In the genomic region with DNA sequence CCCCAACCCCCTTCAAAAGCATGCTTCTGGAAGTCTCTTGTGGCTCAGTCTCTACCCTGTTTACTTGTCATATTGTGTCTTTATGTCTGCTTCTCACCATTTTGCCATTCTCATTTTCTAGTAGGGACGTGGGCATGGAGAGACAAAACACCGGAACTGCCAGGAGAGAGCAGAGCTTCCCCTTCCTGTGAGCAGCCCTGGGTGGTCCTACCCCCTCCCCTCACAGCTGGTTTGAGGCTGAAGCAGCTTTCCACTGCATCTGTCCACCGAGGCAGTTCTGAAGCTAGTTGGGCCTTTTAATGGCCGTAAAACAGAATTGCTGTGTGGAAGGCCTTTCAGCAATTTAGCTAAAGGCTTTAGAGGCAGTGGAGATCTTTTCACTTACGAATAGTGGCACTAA, we compare ENCODE assay signal across 13 cellular contexts.
A peak's percentile ranks its signal among the peaks of the same experiment; 100 is the strongest.
DNase-seq lines count a peak whose midpoint lies in the region; ATAC-seq, FAIRE-seq and TF ChIP-seq lines count a peak whose summit lies in the region.
"Had no signal": no experiment of that assay in that cellular context is flagged by ENCODE, and none has a peak within 500 bp of the region (broad histone marks: within the 10 kb centered on the region; RNA-seq: fewer than 3 reads in every experiment).

No MANE protein-coding gene starts in this region.

- intact Hi-C loops in CD4-positive, alpha-beta T cell (cut with DNase I, micrococcal nuclease), result no loop called here
- intact Hi-C loops in IMR-90 (cut with micrococcal nuclease), result loop anchor here (1.0 to 10.0 kb wide), 3 partner anchors 73 to 230 kb away; no protein-coding TSS in a partner anchor

- H3K9me3 Mint-ChIP-seq in CD4-positive, alpha-beta T cell, result no peaks in the 10 kb centered on the region
- no peaks in the 10 kb centered on the region for H3K9me3 Mint-ChIP-seq in astrocyte (ENCODE audit: unreplicated experiment)
- H3K9me3 Mint-ChIP-seq in nephron progenitor cell, result no peaks in the 10 kb centered on the region

- H4K8ac ChIP-seq in IMR-90 (ENCODE audit: low read depth in 2 of 2, low read length in 2 of 2), result peak overlapping the region in 1 of 2 experiments; percentile 46; a peak in 1 of 4 replicates

- no peaks in the 10 kb centered on the region for H3K9me3 ChIP-seq in CD4-positive, alpha-beta T cell (ENCODE audit: control insufficient read depth, low read length)
- no peaks in the 10 kb centered on the region for H3K9me3 ChIP-seq in IMR-90 (ENCODE audit: control insufficient read depth, insufficient read depth, low read length)
- no peaks in the 10 kb centered on the region for H3K9me3 ChIP-seq in astrocyte (ENCODE audit: insufficient read depth, low read depth, low read length)
- no peaks in the 10 kb centered on the region for H3K9me3 ChIP-seq in tibial nerve

- 0 out of 2 replicates have a peak overlapping the region, but pooled peaks have one; percentile 6 for H3K4ac ChIP-seq in IMR-90 (ENCODE audit: low read depth, low read length)

- H4K20me1 ChIP-seq in IMR-90 (ENCODE audit: insufficient read depth, low read length) (no peaks in the 10 kb centered on the region), astrocyte (ENCODE audit: insufficient read depth, low read length) (no peaks in the 10 kb centered on the region)

- no peak overlapping the region for H3K4me2 ChIP-seq in IMR-90 (ENCODE audit: low read depth, low read length)
- peak overlapping the region; percentile 9 for H3K4me2 ChIP-seq in astrocyte (ENCODE audit: low read length)

- no peak overlapping the region for H2BK5ac ChIP-seq in IMR-90 (ENCODE audit: low read depth, low read length, poor library complexity, severe bottlenecking)

- no peak for FAIRE-seq in astrocyte (lab: Jason Lieb, UNC)

- H3K18ac ChIP-seq in IMR-90 (ENCODE audit: low read depth, low read length), result no peak overlapping the region

- H2AK5ac ChIP-seq in IMR-90 (ENCODE audit: low read depth, low read length), result peak overlapping the region; percentile 57; the same call in 1 of the 2 replicates

- peaks cover 6% of the 10 kb centered on the region for H3K9me1 ChIP-seq in IMR-90 (ENCODE audit: insufficient read depth, low read length)

- peaks cover 27% of the 10 kb centered on the region for H3K4me1 Mint-ChIP-seq in CD4-positive, alpha-beta T cell (ENCODE audit: low read depth)
- peaks cover 18% of the 10 kb centered on the region for H3K4me1 Mint-ChIP-seq in astrocyte (ENCODE audit: low read depth, unreplicated experiment)
- H3K4me1 Mint-ChIP-seq in nephron progenitor cell, result peaks cover 23% of the 10 kb centered on the region

- no TSS peak for BruUV-seq in IMR-90 (replicated peaks; lab: Mats Ljungman, UMichigan)

- peak overlapping the region; percentile 4 for H3K4me3 Mint-ChIP-seq in CD4-positive, alpha-beta T cell
- H3K4me3 Mint-ChIP-seq in astrocyte (ENCODE audit: unreplicated experiment) (no peak overlapping the region), nephron progenitor cell (no peak overlapping the region)

- TF ChIP-seq POLR2A in IMR-90 (IDR thresholded peaks at IDR 0.05; ENCODE audit: low read depth, low read length) (no peak), tibial nerve (IDR thresholded peaks at IDR 0.05) (no peak)

- in situ Hi-C loops in IMR-90 (cut with MboI; ENCODE audit: low sequenced_read_pairs), result no loop called here

- H3K79me2 ChIP-seq in astrocyte (ENCODE audit: insufficient read depth, low read length), result peaks cover 3% of the 10 kb centered on the region

- no peaks in the 10 kb centered on the region for H3K27me3 Mint-ChIP-seq in CD4-positive, alpha-beta T cell
- H3K27me3 Mint-ChIP-seq in astrocyte (ENCODE audit: low read depth, unreplicated experiment) (no peaks in the 10 kb centered on the region), nephron progenitor cell (ENCODE audit: low read depth, poor library complexity) (peaks cover 5% of the 10 kb centered on the region)
- H3K27me3 Mint-ChIP-seq: CD4-positive, alpha-beta memory T cell had no signal

- WGBS in IMR-90 (ENCODE audit: extremely low coverage in 2 of 2, insufficient read length in 1 of 2), 2 experiments, result 50% methylated on average over 2 of the region's 5 CpGs; no CpG with 5 or more reads in 1 of the 2 experiments
- WGBS in tibial nerve, 2 donors, result 57 to 60% methylated on average over 5 of the region's 5 CpGs

- H4K91ac ChIP-seq in IMR-90 (ENCODE audit: insufficient read depth, low read depth, low read length), result no peak overlapping the region; the same call in none of the 2 replicates

- dilution Hi-C loops in IMR-90 (cut with HindIII; ENCODE audit: low sequenced_read_pairs, unreplicated experiment), result no loop called here

- H2BK20ac ChIP-seq in IMR-90 (ENCODE audit: low read depth, low read length), result no peak overlapping the region

- no peaks in the 10 kb centered on the region for H3K27me3 ChIP-seq in CD4-positive, alpha-beta T cell (ENCODE audit: control insufficient read depth, insufficient read depth, low read length)
- H3K27me3 ChIP-seq in IMR-90 (ENCODE audit: control insufficient read depth, insufficient read depth, low read length) (no peaks in the 10 kb centered on the region), astrocyte (ENCODE audit: insufficient read depth, low read length) (no peaks in the 10 kb centered on the region), tibial nerve (no peaks in the 10 kb centered on the region)

- CTCF ChIA-PET in CD4-positive, alpha-beta T cell (lab: Charles Lee), result no interaction called here
- CTCF ChIA-PET in IMR-90 (lab: Yijun Ruan, JAX), result no interaction called here

- POLR2A ChIA-PET in CD4-positive, alpha-beta T cell (lab: Charles Lee), result interaction anchor here (0.6 to 1.4 kb wide), 8 partner anchors 17 to 413 kb away, joined by 3 to 4 read pairs (median 3); a partner anchor contains a TSS
- POLR2A ChIA-PET in IMR-90 (lab: Charles Lee; ENCODE audit: unreplicated experiment), result no interaction called here

- no peak overlapping the region for H2AK9ac ChIP-seq in IMR-90 (replicated peaks; ENCODE audit: low read depth, low read length, poor library complexity)

- H3K36me3 ChIP-seq in IMR-90 (ENCODE audit: control insufficient read depth, insufficient read depth, low read length) (no peaks in the 10 kb centered on the region), astrocyte (ENCODE audit: insufficient read depth, low read length) (no peaks in the 10 kb centered on the region), tibial nerve (no peaks in the 10 kb centered on the region)

- ATAC-seq in CD4-positive, alpha-beta T cell (ENCODE audit: poor library complexity), result no peak
- ATAC-seq in IMR-90 (ENCODE audit: low read depth) (no peak), GM18520 (IDR thresholded peaks at IDR 0.05; ENCODE audit: unreplicated experiment) (no peak)

- H3K27ac Mint-ChIP-seq in CD4-positive, alpha-beta T cell, result peak overlapping the region; percentile 68
- H3K27ac Mint-ChIP-seq in astrocyte (ENCODE audit: unreplicated experiment) (no peak overlapping the region), nephron progenitor cell (peak overlapping the region; percentile 49)

- H2AFZ ChIP-seq in IMR-90 (replicated peaks; ENCODE audit: low read length, poor library complexity) (peak overlapping the region; percentile 45), astrocyte (ENCODE audit: low read depth, low read length) (no peak overlapping the region)

- H4K5ac ChIP-seq in IMR-90 (ENCODE audit: low read depth, low read length), result no peak overlapping the region

- TF ChIP-seq EP300 in tibial nerve (IDR thresholded peaks at IDR 0.05), result no peak

- H3K56ac ChIP-seq in IMR-90 (ENCODE audit: extremely low read depth, insufficient read depth, low read length), result no peak overlapping the region

- H3K9ac ChIP-seq in IMR-90 (ENCODE audit: low read depth, low read length) (no peak overlapping the region), astrocyte (ENCODE audit: low read length) (peak overlapping the region; percentile 2)

- peak overlapping the region; percentile 62; the same call in 1 of the 3 replicates for H2BK15ac ChIP-seq in IMR-90 (ENCODE audit: low read depth, low read length)

- H3K4me1 ChIP-seq in IMR-90 (ENCODE audit: control insufficient read depth, insufficient read depth, low read length) (peaks cover 15% of the 10 kb centered on the region), astrocyte (ENCODE audit: insufficient read depth, low read length) (peaks cover 33% of the 10 kb centered on the region), tibial nerve (peaks cover 0 to 48% (median 7%) of the 10 kb centered on the region in 4 donors)

- H2BK120ac ChIP-seq in IMR-90 (ENCODE audit: low read depth, low read length), result 0 out of 2 replicates have a peak overlapping the region, but pooled peaks have one; percentile 22

- H3K79me1 ChIP-seq in IMR-90 (ENCODE audit: low read depth in 1 of 2, low read length in 2 of 2), result peaks cover 21 to 41% of the 10 kb centered on the region in 2 experiments

- no peak for TF ChIP-seq RAD21 in IMR-90 (IDR thresholded peaks at IDR 0.05; ENCODE audit: low read length)

- H3K27ac ChIP-seq in CD4-positive, alpha-beta T cell (ENCODE audit: low read depth, low read length), result no peak overlapping the region
- H3K27ac ChIP-seq in IMR-90 (ENCODE audit: insufficient read depth, low read length), result no peak overlapping the region
- peak overlapping the region; percentile 8 for H3K27ac ChIP-seq in astrocyte (ENCODE audit: low read depth, low read length)
- peak overlapping the region in 1 of 4 donors; percentile 29 for H3K27ac ChIP-seq in tibial nerve
- H3K27ac ChIP-seq: SK-N-MC had no signal

- DNase-seq in CD4-positive, alpha-beta T cell, result no peak
- DNase-seq in IMR-90, result no peak
- DNase-seq in astrocyte (ENCODE audit: low read depth), result no peak
- peak; percentile 33 for DNase-seq in nephron progenitor cell
- no peak for DNase-seq in activated CD8-positive, alpha-beta memory T cell treated with anti-CD3 and anti-CD28 coated beads, Interleukin-2, amount 50 U/mL, for 4 hours
- DNase-seq in epidermal melanocyte (ENCODE audit: insufficient read length, low spot score), result no peak
- DNase-seq in tibial nerve (ENCODE audit: low spot score in 2 of 2), result no peak
- DNase-seq: activated CD4-positive, alpha-beta T cell treated with anti-CD3 and anti-CD28 coated beads for 1 hour; activated effector memory CD4-positive, alpha-beta T cell treated with Interleukin-2 at 50 U/mL for 16 hours had no signal

- H3K36me3 Mint-ChIP-seq in CD4-positive, alpha-beta T cell (ENCODE audit: low read depth), result no peaks in the 10 kb centered on the region
- H3K36me3 Mint-ChIP-seq in astrocyte (ENCODE audit: low read depth, unreplicated experiment) (no peaks in the 10 kb centered on the region), nephron progenitor cell (ENCODE audit: low read depth) (peaks cover 4% of the 10 kb centered on the region)
- H3K36me3 Mint-ChIP-seq: CD4-positive, alpha-beta memory T cell had no signal

- TF ChIP-seq CTCF in CD4-positive, alpha-beta T cell (IDR thresholded peaks at IDR 0.05), result no peak
- TF ChIP-seq CTCF in IMR-90 (conservative IDR thresholded peaks at IDR 0.05; ENCODE audit: low read depth, low read length), result no peak
- TF ChIP-seq CTCF in astrocyte (IDR thresholded peaks at IDR 0.05; ENCODE audit: insufficient read depth, low read depth, low read length), result no peak
- TF ChIP-seq CTCF in nephron progenitor cell (IDR thresholded peaks at IDR 0.05), result no peak
- no peak for TF ChIP-seq CTCF in tibial nerve (IDR thresholded peaks at IDR 0.05)

- no peak overlapping the region; the same call in 1 of the 2 replicates for H3K14ac ChIP-seq in IMR-90 (replicated peaks; ENCODE audit: low read depth, low read length)

- no peak overlapping the region for H3K4me3 ChIP-seq in IMR-90 (ENCODE audit: insufficient read depth, low read depth, low read length)
- H3K4me3 ChIP-seq in astrocyte (ENCODE audit: insufficient read depth, low read depth, low read length), result no peak overlapping the region
- H3K4me3 ChIP-seq in tibial nerve, result no peak overlapping the region
- H3K4me3 ChIP-seq: lung, SK-N-MC had no signal

- no peak overlapping the region for H3K23ac ChIP-seq in IMR-90 (ENCODE audit: low read depth, low read length)
